1 cellular context compared by ENCODE assay signal in the genomic region with DNA sequence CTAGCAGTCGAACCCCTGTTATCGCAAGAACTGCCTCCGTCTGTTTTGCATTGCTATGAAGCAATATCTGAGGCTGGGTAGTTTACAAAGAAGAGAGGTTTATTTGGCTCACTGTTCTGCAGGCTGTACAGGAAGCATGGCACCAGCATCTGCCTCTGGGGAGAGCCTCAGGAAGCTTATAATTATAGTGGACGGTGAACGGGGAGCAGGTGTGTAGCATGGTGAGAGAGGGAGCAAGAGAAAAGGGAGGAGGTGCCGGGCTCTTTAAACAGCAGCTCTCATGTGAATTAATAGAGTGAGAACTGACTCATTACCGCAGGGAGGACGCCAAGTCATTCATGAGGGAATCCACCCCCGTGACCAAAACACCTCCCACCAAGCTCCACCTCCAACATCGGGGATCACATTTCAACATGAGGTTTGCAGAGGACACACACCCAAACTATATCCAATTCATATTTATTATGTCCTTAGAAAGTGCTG.
TF ChIP-seq lines count a peak whose summit lies in the region.

No MANE protein-coding gene starts in this region.

TF ChIP-seq in HCT116, 20 proteins besides CTCF, POLR2A, EP300 and RAD21 (continued from another document):
- TF ChIP-seq, protein P1, sequence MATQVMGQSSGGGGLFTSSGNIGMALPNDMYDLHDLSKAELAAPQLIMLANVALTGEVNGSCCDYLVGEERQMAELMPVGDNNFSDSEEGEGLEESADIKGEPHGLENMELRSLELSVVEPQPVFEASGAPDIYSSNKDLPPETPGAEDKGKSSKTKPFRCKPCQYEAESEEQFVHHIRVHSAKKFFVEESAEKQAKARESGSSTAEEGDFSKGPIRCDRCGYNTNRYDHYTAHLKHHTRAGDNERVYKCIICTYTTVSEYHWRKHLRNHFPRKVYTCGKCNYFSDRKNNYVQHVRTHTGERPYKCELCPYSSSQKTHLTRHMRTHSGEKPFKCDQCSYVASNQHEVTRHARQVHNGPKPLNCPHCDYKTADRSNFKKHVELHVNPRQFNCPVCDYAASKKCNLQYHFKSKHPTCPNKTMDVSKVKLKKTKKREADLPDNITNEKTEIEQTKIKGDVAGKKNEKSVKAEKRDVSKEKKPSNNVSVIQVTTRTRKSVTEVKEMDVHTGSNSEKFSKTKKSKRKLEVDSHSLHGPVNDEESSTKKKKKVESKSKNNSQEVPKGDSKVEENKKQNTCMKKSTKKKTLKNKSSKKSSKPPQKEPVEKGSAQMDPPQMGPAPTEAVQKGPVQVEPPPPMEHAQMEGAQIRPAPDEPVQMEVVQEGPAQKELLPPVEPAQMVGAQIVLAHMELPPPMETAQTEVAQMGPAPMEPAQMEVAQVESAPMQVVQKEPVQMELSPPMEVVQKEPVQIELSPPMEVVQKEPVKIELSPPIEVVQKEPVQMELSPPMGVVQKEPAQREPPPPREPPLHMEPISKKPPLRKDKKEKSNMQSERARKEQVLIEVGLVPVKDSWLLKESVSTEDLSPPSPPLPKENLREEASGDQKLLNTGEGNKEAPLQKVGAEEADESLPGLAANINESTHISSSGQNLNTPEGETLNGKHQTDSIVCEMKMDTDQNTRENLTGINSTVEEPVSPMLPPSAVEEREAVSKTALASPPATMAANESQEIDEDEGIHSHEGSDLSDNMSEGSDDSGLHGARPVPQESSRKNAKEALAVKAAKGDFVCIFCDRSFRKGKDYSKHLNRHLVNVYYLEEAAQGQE (IDR thresholded peaks at IDR 0.05; ENCODE audit: low read depth): no peak
- no peak for TF ChIP-seq CBX3 (IDR thresholded peaks at IDR 0.05; ENCODE audit: low read depth)
- no peak for TF ChIP-seq ZNF274 (IDR thresholded peaks at IDR 0.05; ENCODE audit: low read depth, low read length)
- TF ChIP-seq, protein P2, sequence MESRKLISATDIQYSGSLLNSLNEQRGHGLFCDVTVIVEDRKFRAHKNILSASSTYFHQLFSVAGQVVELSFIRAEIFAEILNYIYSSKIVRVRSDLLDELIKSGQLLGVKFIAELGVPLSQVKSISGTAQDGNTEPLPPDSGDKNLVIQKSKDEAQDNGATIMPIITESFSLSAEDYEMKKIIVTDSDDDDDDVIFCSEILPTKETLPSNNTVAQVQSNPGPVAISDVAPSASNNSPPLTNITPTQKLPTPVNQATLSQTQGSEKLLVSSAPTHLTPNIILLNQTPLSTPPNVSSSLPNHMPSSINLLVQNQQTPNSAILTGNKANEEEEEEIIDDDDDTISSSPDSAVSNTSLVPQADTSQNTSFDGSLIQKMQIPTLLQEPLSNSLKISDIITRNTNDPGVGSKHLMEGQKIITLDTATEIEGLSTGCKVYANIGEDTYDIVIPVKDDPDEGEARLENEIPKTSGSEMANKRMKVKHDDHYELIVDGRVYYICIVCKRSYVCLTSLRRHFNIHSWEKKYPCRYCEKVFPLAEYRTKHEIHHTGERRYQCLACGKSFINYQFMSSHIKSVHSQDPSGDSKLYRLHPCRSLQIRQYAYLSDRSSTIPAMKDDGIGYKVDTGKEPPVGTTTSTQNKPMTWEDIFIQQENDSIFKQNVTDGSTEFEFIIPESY (IDR thresholded peaks at IDR 0.05; ENCODE audit: extremely low read depth, insufficient replicate concordance, low read length): no peak
- no peak for TF ChIP-seq POLR2AphosphoS5 (IDR thresholded peaks at IDR 0.05; ENCODE audit: low read depth, low read length)
- no peak for TF ChIP-seq CEBPB (IDR thresholded peaks at IDR 0.05; ENCODE audit: low read depth)
- no peak for TF ChIP-seq EZH2phosphoT487 (IDR thresholded peaks at IDR 0.05; ENCODE audit: borderline replicate concordance)
- TF ChIP-seq JUND (IDR thresholded peaks at IDR 0.05): no peak
- TF ChIP-seq EZH2 (IDR thresholded peaks at IDR 0.05): no peak
- no peak for TF ChIP-seq FOSL1 (IDR thresholded peaks at IDR 0.05; ENCODE audit: low read depth)
